ENCODE assay signal across 9 cellular contexts in the genomic region with DNA sequence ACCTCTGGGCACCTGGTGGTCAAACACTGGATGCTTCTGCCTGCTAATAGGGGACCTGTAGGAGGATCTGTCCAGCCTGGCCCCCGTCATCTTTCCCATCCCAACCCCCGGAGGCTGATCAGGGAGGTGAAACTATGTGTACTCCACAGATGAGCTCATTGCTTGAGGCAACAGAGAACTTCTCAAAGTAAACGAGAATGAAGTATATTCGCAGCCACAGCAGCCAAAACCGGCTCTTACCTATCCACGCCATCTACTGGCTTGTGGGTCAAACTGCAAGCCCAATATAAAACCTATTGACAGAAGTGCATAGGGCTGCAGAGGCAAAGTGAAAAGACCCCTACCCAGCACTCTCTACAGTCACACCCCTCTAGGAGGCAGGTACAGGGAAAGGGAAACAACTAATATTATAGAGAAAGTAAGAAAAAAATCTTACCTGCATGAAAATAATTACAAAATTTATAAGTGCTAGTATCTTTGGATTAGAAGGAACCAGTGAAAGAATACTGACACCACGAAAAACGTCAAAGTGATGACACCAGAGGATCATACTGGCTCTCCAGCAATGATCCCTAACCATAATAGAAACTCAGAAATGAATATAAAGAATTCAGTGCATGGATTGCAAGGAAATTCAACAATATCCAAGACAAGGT.
DNase-seq lines count a peak whose midpoint lies in the region; ATAC-seq, FAIRE-seq and TF ChIP-seq lines count a peak whose summit lies in the region.
"Had no signal": no experiment of that assay in that cellular context is flagged by ENCODE, and none has a peak within 500 bp of the region (broad histone marks: within the 10 kb centered on the region; RNA-seq: fewer than 3 reads in every experiment).

No MANE protein-coding gene starts in this region.

- no peak overlapping the region for H2AK9ac ChIP-seq in IMR-90 (replicated peaks; ENCODE audit: low read depth, low read length, poor library complexity)

- no peak overlapping the region for H3K14ac ChIP-seq in IMR-90 (replicated peaks; ENCODE audit: low read depth, low read length)

- no peaks in the 10 kb centered on the region for H3K4me1 Mint-ChIP-seq in activated CD4-positive, alpha-beta T cell treated with anti-CD3 and anti-CD28 coated beads, Interleukin-2, amount 10 ng/mL, durations not matched to agents 7 days and 5 days
- H3K4me1 Mint-ChIP-seq in T-helper 2 cell treated with Interferon-gamma antibody and Interleukin-4, amounts not matched to agents 5 μg/mL and 100 μg/mL, for 36 hours (ENCODE audit: low read depth): no peaks in the 10 kb centered on the region

- no peak overlapping the region for H3K4me3 Mint-ChIP-seq in activated CD4-positive, alpha-beta T cell treated with anti-CD3 and anti-CD28 coated beads, Interleukin-2, amount 10 ng/mL, durations not matched to agents 7 days and 5 days
- no peak overlapping the region for H3K4me3 Mint-ChIP-seq in T-helper 2 cell treated with Interferon-gamma antibody and Interleukin-4, amounts not matched to agents 5 μg/mL and 100 μg/mL, for 36 hours
- H3K4me3 Mint-ChIP-seq: dendritic cell treated with granulocyte-macrophage colony-stimulating factor and Interleukin-4, amounts not matched to agents 40 ng/mL and 50 ng/mL, for 4 days had no signal

- no peak overlapping the region for H2BK120ac ChIP-seq in IMR-90 (ENCODE audit: low read depth, low read length)

- no peaks in the 10 kb centered on the region for H3K79me2 ChIP-seq in neural cell (replicated peaks; ENCODE audit: insufficient read depth, low read length)

- no peak overlapping the region for H2BK5ac ChIP-seq in IMR-90 (ENCODE audit: low read depth, low read length, poor library complexity, severe bottlenecking)

- no peak overlapping the region for H3K27ac Mint-ChIP-seq in activated CD4-positive, alpha-beta T cell treated with anti-CD3 and anti-CD28 coated beads, Interleukin-2, amount 10 ng/mL, durations not matched to agents 7 days and 5 days
- no peak overlapping the region for H3K27ac Mint-ChIP-seq in T-helper 2 cell treated with Interferon-gamma antibody and Interleukin-4, amounts not matched to agents 5 μg/mL and 100 μg/mL, for 36 hours
- H3K27ac Mint-ChIP-seq: dendritic cell treated with granulocyte-macrophage colony-stimulating factor and Interleukin-4, amounts not matched to agents 40 ng/mL and 50 ng/mL, for 4 days had no signal

- H3K27ac ChIP-seq in IMR-90 (ENCODE audit: insufficient read depth, low read length) (no peak overlapping the region), dorsolateral prefrontal cortex (no peak overlapping the region), neural cell (ENCODE audit: low read length) (no peak overlapping the region)

- H3K9me3 ChIP-seq in IMR-90 (ENCODE audit: control insufficient read depth, insufficient read depth, low read length) (peaks cover 3% of the 10 kb centered on the region; the same call in 1 of the 2 replicates), neural cell (ENCODE audit: low read length) (no peaks in the 10 kb centered on the region)

- TF ChIP-seq CTCF in IMR-90 (conservative IDR thresholded peaks at IDR 0.05; ENCODE audit: low read depth, low read length) (peak; percentile 53), dorsolateral prefrontal cortex (IDR thresholded peaks at IDR 0.05 in 54 of 56, conservative IDR thresholded peaks at IDR 0.05 in 2 of 56; ENCODE audit: low read depth in 1 of 56, partially characterized antibody in 56 of 56) (peak in 50 of 56 donors; percentile 17 to 61 (median 48)), neural cell (IDR thresholded peaks at IDR 0.05; ENCODE audit: poor library complexity, severe bottlenecking) (peak; percentile 61)

- dilution Hi-C loops in IMR-90 (cut with HindIII; ENCODE audit: low sequenced_read_pairs, unreplicated experiment): no loop called here

- no peaks in the 10 kb centered on the region for H3K36me3 Mint-ChIP-seq in activated CD4-positive, alpha-beta T cell treated with anti-CD3 and anti-CD28 coated beads, Interleukin-2, amount 10 ng/mL, durations not matched to agents 7 days and 5 days (ENCODE audit: low read depth)
- no peaks in the 10 kb centered on the region for H3K36me3 Mint-ChIP-seq in T-helper 2 cell treated with Interferon-gamma antibody and Interleukin-4, amounts not matched to agents 5 μg/mL and 100 μg/mL, for 36 hours (ENCODE audit: low read depth)

- FAIRE-seq in H54 (lab: Jason Lieb, UNC): peak; percentile 75

- H3K9ac ChIP-seq in IMR-90 (ENCODE audit: low read depth, low read length) (no peak overlapping the region), neural cell (ENCODE audit: low read length) (no peak overlapping the region)

- POLR2A ChIA-PET in activated CD4-positive, alpha-beta T cell treated with anti-CD3 and anti-CD28 coated beads, Interleukin-2, amount 10 ng/mL, durations not matched to agents 7 days and 5 days (lab: Charles Lee): no interaction called here
- POLR2A ChIA-PET in IMR-90 (lab: Charles Lee; ENCODE audit: unreplicated experiment): no interaction called here

- no peak overlapping the region for H4K5ac ChIP-seq in IMR-90 (ENCODE audit: low read depth, low read length)

- H2BK15ac ChIP-seq in IMR-90 (ENCODE audit: low read depth, low read length): no peak overlapping the region

- no peak overlapping the region for H3K4me3 ChIP-seq in IMR-90 (ENCODE audit: insufficient read depth, low read depth, low read length)
- no peak overlapping the region for H3K4me3 ChIP-seq in dorsolateral prefrontal cortex
- no peak overlapping the region for H3K4me3 ChIP-seq in neural cell (ENCODE audit: low read length)

- CTCF ChIA-PET in activated CD4-positive, alpha-beta T cell treated with anti-CD3 and anti-CD28 coated beads, Interleukin-2, amount 10 ng/mL, durations not matched to agents 7 days and 5 days (lab: Charles Lee): no interaction called here
- CTCF ChIA-PET in IMR-90 (lab: Yijun Ruan, JAX): no interaction called here

- H3K4me1 ChIP-seq in IMR-90 (ENCODE audit: control insufficient read depth, insufficient read depth, low read length): no peaks in the 10 kb centered on the region

- no peaks in the 10 kb centered on the region for H3K27me3 Mint-ChIP-seq in activated CD4-positive, alpha-beta T cell treated with anti-CD3 and anti-CD28 coated beads, Interleukin-2, amount 10 ng/mL, durations not matched to agents 7 days and 5 days
- no peaks in the 10 kb centered on the region for H3K27me3 Mint-ChIP-seq in T-helper 2 cell treated with Interferon-gamma antibody and Interleukin-4, amounts not matched to agents 5 μg/mL and 100 μg/mL, for 36 hours (ENCODE audit: low read depth)
- H3K27me3 Mint-ChIP-seq: dendritic cell treated with granulocyte-macrophage colony-stimulating factor and Interleukin-4, amounts not matched to agents 40 ng/mL and 50 ng/mL, for 4 days had no signal

- H3K23ac ChIP-seq in IMR-90 (ENCODE audit: low read depth, low read length): no peak overlapping the region

- H3K4ac ChIP-seq in IMR-90 (ENCODE audit: low read depth, low read length): no peak overlapping the region

- no peak overlapping the region for H3K18ac ChIP-seq in IMR-90 (ENCODE audit: low read depth, low read length)

- no peak overlapping the region for H4K8ac ChIP-seq in IMR-90 (ENCODE audit: low read depth in 2 of 2, low read length in 2 of 2)

- H3K56ac ChIP-seq in IMR-90 (ENCODE audit: extremely low read depth, insufficient read depth, low read length): no peak overlapping the region

- H2AFZ ChIP-seq in IMR-90 (replicated peaks; ENCODE audit: low read length, poor library complexity) (no peak overlapping the region), neural cell (ENCODE audit: low read depth, low read length) (no peak overlapping the region)

- H3K36me3 ChIP-seq in IMR-90 (ENCODE audit: control insufficient read depth, insufficient read depth, low read length) (no peaks in the 10 kb centered on the region), neural cell (ENCODE audit: insufficient read depth, low read length) (no peaks in the 10 kb centered on the region)

- peak; percentile 59 for ATAC-seq in IMR-90 (ENCODE audit: low read depth)

- no peak overlapping the region for H2AK5ac ChIP-seq in IMR-90 (ENCODE audit: low read depth, low read length)

- no TSS peak for BruUV-seq in IMR-90 (replicated peaks; lab: Mats Ljungman, UMichigan)

- WGBS in IMR-90 (ENCODE audit: extremely low coverage in 2 of 2, insufficient read length in 1 of 2), 2 experiments: 0% methylated on average over 1 of the region's 8 CpGs; no CpG with 5 or more reads in 1 of the 2 experiments

- H3K9me1 ChIP-seq in IMR-90 (ENCODE audit: insufficient read depth, low read length): no peaks in the 10 kb centered on the region

- H2BK20ac ChIP-seq in IMR-90 (ENCODE audit: low read depth, low read length): no peak overlapping the region

- TF ChIP-seq EP300 in neural cell (conservative IDR thresholded peaks at IDR 0.05; ENCODE audit: poor library complexity, severe bottlenecking): no peak

- no peaks in the 10 kb centered on the region for H3F3A ChIP-seq in neural cell (ENCODE audit: insufficient read depth, low read length, poor library complexity, severe bottlenecking)

- H3K9me2 ChIP-seq in neural cell (ENCODE audit: insufficient read depth, low read length): no peaks in the 10 kb centered on the region

- no peaks in the 10 kb centered on the region for H3K27me3 ChIP-seq in IMR-90 (ENCODE audit: control insufficient read depth, insufficient read depth, low read length)
- peaks cover 0 to 5% (median 0%) of the 10 kb centered on the region in 45 donors for H3K27me3 ChIP-seq in dorsolateral prefrontal cortex
- no peaks in the 10 kb centered on the region for H3K27me3 ChIP-seq in neural cell (ENCODE audit: insufficient read depth, low read depth, low read length)

- intact Hi-C loops in IMR-90 (cut with micrococcal nuclease): loop anchor here (1.0 kb wide), 1 partner anchor 280 kb away; no protein-coding TSS in a partner anchor
- intact Hi-C loops in dorsolateral prefrontal cortex (cut with DNase I): no loop called here

- H3K9me3 Mint-ChIP-seq in activated CD4-positive, alpha-beta T cell treated with anti-CD3 and anti-CD28 coated beads, Interleukin-2, amount 10 ng/mL, durations not matched to agents 7 days and 5 days: no peaks in the 10 kb centered on the region
- H3K9me3 Mint-ChIP-seq in T-helper 2 cell treated with Interferon-gamma antibody and Interleukin-4, amounts not matched to agents 5 μg/mL and 100 μg/mL, for 36 hours: no peaks in the 10 kb centered on the region
- H3K9me3 Mint-ChIP-seq: dendritic cell treated with granulocyte-macrophage colony-stimulating factor and Interleukin-4, amounts not matched to agents 40 ng/mL and 50 ng/mL, for 4 days had no signal

- in situ Hi-C loops in IMR-90 (cut with MboI; ENCODE audit: low sequenced_read_pairs): no loop called here

- TF ChIP-seq POLR2A in H54 (IDR thresholded peaks at IDR 0.05; ENCODE audit: low read depth, low read length): no peak
- no peak for TF ChIP-seq POLR2A in IMR-90 (IDR thresholded peaks at IDR 0.05; ENCODE audit: low read depth, low read length)

- H3K79me1 ChIP-seq in IMR-90 (ENCODE audit: low read depth in 1 of 2, low read length in 2 of 2): no peaks in the 10 kb centered on the region

- no peaks in the 10 kb centered on the region for H4K20me1 ChIP-seq in IMR-90 (ENCODE audit: insufficient read depth, low read length)
- H4K20me1 ChIP-seq in neural cell (ENCODE audit: insufficient read depth): no peaks in the 10 kb centered on the region

- DNase-seq in activated CD4-positive, alpha-beta T cell treated with anti-CD3 and anti-CD28 coated beads, Interleukin-2, amount 10 ng/mL, durations not matched to agents 7 days and 5 days: peak; percentile 25
- DNase-seq in activated CD4-positive, alpha-beta T cell treated with anti-CD3 and anti-CD28 coated beads, Interleukin-2, amount 50 U/mL, for 4 hours: no peak
- DNase-seq in H54 (ENCODE audit: insufficient read length, low spot score) (no peak), IMR-90 (peak; percentile 31), OCI-M2 (lab: John Stamatoyannopoulos, UW; ENCODE audit: unreplicated experiment) (peak; percentile 52), dorsolateral prefrontal cortex (no peak)
- DNase-seq in T-helper 2 cell treated with Interferon-gamma antibody and Interleukin-4, amounts not matched to agents 5 μg/mL and 100 μg/mL, for 36 hours (ENCODE audit: low spot score): no peak

- TF ChIP-seq RAD21 in IMR-90 (IDR thresholded peaks at IDR 0.05; ENCODE audit: low read length): peak; percentile 23; the same call in 1 of the 2 replicates
- TF ChIP-seq RAD21 in neural cell (conservative IDR thresholded peaks at IDR 0.05): peak; percentile 60

- H4K91ac ChIP-seq in IMR-90 (ENCODE audit: insufficient read depth, low read depth, low read length): no peak overlapping the region

- H3K4me2 ChIP-seq in IMR-90 (ENCODE audit: low read depth, low read length) (no peak overlapping the region), neural cell (ENCODE audit: low read length) (no peak overlapping the region)

Comparison
In these comparisons a context has a peak if more than half of its experiments do, and no peak if none do; other contexts are left out.
1. DNase-seq: peak in activated CD4-positive, alpha-beta T cell treated with anti-CD3 and anti-CD28 coated beads, Interleukin-2, amount 10 ng/mL, durations not matched to agents 7 days and 5 days (single experiment), IMR-90 (single experiment) and OCI-M2 (single experiment); none in activated CD4-positive, alpha-beta T cell treated with anti-CD3 and anti-CD28 coated beads, Interleukin-2, amount 50 U/mL, for 4 hours (0 of 2), H54 (single experiment), dorsolateral prefrontal cortex (0 of 10) and T-helper 2 cell treated with Interferon-gamma antibody and Interleukin-4, amounts not matched to agents 5 μg/mL and 100 μg/mL, for 36 hours (single experiment).
2. Peak in every context shown above with its lines, with median percentiles within 50 percentile points of each other: CTCF ChIP-seq.